ENCODE assay signal across 18 cellular contexts in the genomic region with DNA sequence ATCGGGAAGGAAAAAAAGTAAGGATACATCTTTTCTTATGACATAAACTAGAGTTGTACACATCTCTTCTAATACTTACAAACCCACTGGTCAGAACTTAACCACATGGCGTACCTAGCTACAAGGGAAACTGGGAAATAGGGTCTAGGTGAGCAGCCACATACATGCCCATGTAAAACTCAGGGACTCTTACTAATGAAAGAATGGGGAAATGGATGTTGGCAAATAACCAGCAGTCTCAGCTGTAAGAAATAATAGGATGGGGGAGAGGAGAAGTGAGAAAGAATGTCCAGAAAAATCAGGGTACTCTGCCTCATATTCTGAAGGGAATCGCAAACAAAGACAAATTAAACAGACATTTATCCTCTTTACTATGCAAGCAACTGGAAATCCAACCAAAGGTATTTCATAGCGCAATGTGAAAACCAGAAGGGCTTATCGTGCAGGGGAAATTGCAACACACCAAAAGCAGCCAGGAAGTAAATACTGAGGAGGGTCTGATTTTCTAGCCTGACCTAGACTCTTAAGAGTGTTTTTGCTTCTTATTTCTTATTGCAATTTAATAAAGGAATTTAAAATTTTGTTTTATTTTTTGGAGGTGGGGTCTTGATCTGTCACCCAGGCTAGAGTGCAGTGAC. TPM values are rescaled to one million over a fixed set of nuclear protein-coding genes. Genes with fewer than 3 reads are reported as not detected.
DNase-seq lines count a peak whose midpoint lies in the region; ATAC-seq and TF ChIP-seq lines count a peak whose summit lies in the region.
"Had no signal": no experiment of that assay in that cellular context is flagged by ENCODE, and none has a peak within 500 bp of the region (broad histone marks: within the 10 kb centered on the region; RNA-seq: fewer than 3 reads in every experiment).

No MANE protein-coding gene starts in this region.

- H3K27ac ChIP-seq in CD4-positive, alpha-beta T cell (ENCODE audit: low read depth, low read length) = no peak overlapping the region
- H3K27ac ChIP-seq in SJCRH30 = no peak overlapping the region
- H3K27ac ChIP-seq: breast epithelium, dorsolateral prefrontal cortex, esophagus muscularis mucosa, thoracic aorta had no signal

- no peak for TF ChIP-seq CTCF in CD4-positive, alpha-beta T cell (IDR thresholded peaks at IDR 0.05)
- no peak for TF ChIP-seq CTCF in endothelial cell (IDR thresholded peaks at IDR 0.05; ENCODE audit: unreplicated experiment)
- no peak for TF ChIP-seq CTCF in nephron progenitor cell (IDR thresholded peaks at IDR 0.05)

- DNase-seq in CD4-positive, alpha-beta T cell = no peak
- DNase-seq in MV-4-11 (lab: John Stamatoyannopoulos, UW) (peak; percentile 59), endothelial cell (ENCODE audit: low spot score) (no peak), nephron progenitor cell (no peak), NCI-H1436 treated with DMSO at 0.1 percent for 48 hours (lab: John Stamatoyannopoulos, UW) (no peak), SJCRH30 (no peak)
- no peak for DNase-seq in activated T-helper 2 cell treated with anti-CD3 and anti-CD28 coated beads, Interferon-gamma antibody, Interleukin-2, Interleukin-4, amounts not matched to agents 10 μg/mL and 5 μg/mL and 100 μg/mL, durations not matched to agents 14 hours and 24 hours and 36 hours (ENCODE audit: low spot score)
- DNase-seq: activated CD4-positive, alpha-beta T cell treated with anti-CD3 and anti-CD28 coated beads for 1 hour; activated naive CD8-positive, alpha-beta T cell treated with anti-CD3 and anti-CD28 coated beads for 36 hours; DMS79; dorsolateral prefrontal cortex; heart left ventricle; MM.1S; NCI-H69 had no signal

- no peaks in the 10 kb centered on the region for H3K4me1 ChIP-seq in SJCRH30

- no peak overlapping the region for H3K4me3 ChIP-seq in SJCRH30
- H3K4me3 ChIP-seq: breast epithelium, dorsolateral prefrontal cortex, esophagus muscularis mucosa, heart left ventricle, thoracic aorta had no signal

- peaks cover 50% of the 10 kb centered on the region for H3K36me3 Mint-ChIP-seq in CD4-positive, alpha-beta T cell (ENCODE audit: low read depth)
- H3K36me3 Mint-ChIP-seq in endothelial cell (ENCODE audit: low read depth, unreplicated experiment) (no peaks in the 10 kb centered on the region), nephron progenitor cell (ENCODE audit: low read depth) (peaks cover 28% of the 10 kb centered on the region)
- H3K36me3 Mint-ChIP-seq in activated T-helper 2 cell treated with anti-CD3 and anti-CD28 coated beads, Interferon-gamma antibody, Interleukin-2, Interleukin-4, amounts not matched to agents 10 μg/mL and 5 μg/mL and 100 μg/mL, durations not matched to agents 14 hours and 24 hours and 36 hours (ENCODE audit: low read depth) = peaks cover 39% of the 10 kb centered on the region

- no peak for ATAC-seq in CD4-positive, alpha-beta T cell (ENCODE audit: poor library complexity)

- no peaks in the 10 kb centered on the region for H3K27me3 Mint-ChIP-seq in CD4-positive, alpha-beta T cell
- no peaks in the 10 kb centered on the region for H3K27me3 Mint-ChIP-seq in endothelial cell (ENCODE audit: unreplicated experiment)
- peaks cover 2% of the 10 kb centered on the region for H3K27me3 Mint-ChIP-seq in nephron progenitor cell (ENCODE audit: low read depth, poor library complexity)
- H3K27me3 Mint-ChIP-seq in activated T-helper 2 cell treated with anti-CD3 and anti-CD28 coated beads, Interferon-gamma antibody, Interleukin-2, Interleukin-4, amounts not matched to agents 10 μg/mL and 5 μg/mL and 100 μg/mL, durations not matched to agents 14 hours and 24 hours and 36 hours (ENCODE audit: low read depth) = no peaks in the 10 kb centered on the region
- H3K27me3 Mint-ChIP-seq: activated naive CD8-positive, alpha-beta T cell treated with anti-CD3 and anti-CD28 coated beads for 36 hours had no signal

- H3K4me1 Mint-ChIP-seq in CD4-positive, alpha-beta T cell (ENCODE audit: low read depth) = peaks cover 66% of the 10 kb centered on the region
- H3K4me1 Mint-ChIP-seq in endothelial cell (ENCODE audit: unreplicated experiment) (peaks cover 7% of the 10 kb centered on the region), nephron progenitor cell (peaks cover 4% of the 10 kb centered on the region)
- peaks cover 19% of the 10 kb centered on the region for H3K4me1 Mint-ChIP-seq in activated T-helper 2 cell treated with anti-CD3 and anti-CD28 coated beads, Interferon-gamma antibody, Interleukin-2, Interleukin-4, amounts not matched to agents 10 μg/mL and 5 μg/mL and 100 μg/mL, durations not matched to agents 14 hours and 24 hours and 36 hours (ENCODE audit: low read depth)

- peak overlapping the region; percentile 2 for H3K27ac Mint-ChIP-seq in CD4-positive, alpha-beta T cell
- H3K27ac Mint-ChIP-seq in endothelial cell (ENCODE audit: unreplicated experiment) (peak overlapping the region; percentile 57), nephron progenitor cell (peak overlapping the region; percentile 9)
- H3K27ac Mint-ChIP-seq in activated T-helper 2 cell treated with anti-CD3 and anti-CD28 coated beads, Interferon-gamma antibody, Interleukin-2, Interleukin-4, amounts not matched to agents 10 μg/mL and 5 μg/mL and 100 μg/mL, durations not matched to agents 14 hours and 24 hours and 36 hours = no peak overlapping the region
- H3K27ac Mint-ChIP-seq: activated naive CD8-positive, alpha-beta T cell treated with anti-CD3 and anti-CD28 coated beads for 36 hours; T-helper 2 cell treated with Interferon-gamma antibody and Interleukin-4, amounts not matched to agents 5 μg/mL and 100 μg/mL, for 36 hours had no signal

- no peaks in the 10 kb centered on the region for H3K9me3 Mint-ChIP-seq in CD4-positive, alpha-beta T cell
- no peaks in the 10 kb centered on the region for H3K9me3 Mint-ChIP-seq in endothelial cell (ENCODE audit: unreplicated experiment)
- no peaks in the 10 kb centered on the region for H3K9me3 Mint-ChIP-seq in nephron progenitor cell
- no peaks in the 10 kb centered on the region for H3K9me3 Mint-ChIP-seq in activated T-helper 2 cell treated with anti-CD3 and anti-CD28 coated beads, Interferon-gamma antibody, Interleukin-2, Interleukin-4, amounts not matched to agents 10 μg/mL and 5 μg/mL and 100 μg/mL, durations not matched to agents 14 hours and 24 hours and 36 hours
- H3K9me3 Mint-ChIP-seq: activated naive CD8-positive, alpha-beta T cell treated with anti-CD3 and anti-CD28 coated beads for 36 hours; T-helper 2 cell treated with Interferon-gamma antibody and Interleukin-4, amounts not matched to agents 5 μg/mL and 100 μg/mL, for 36 hours had no signal

- no peaks in the 10 kb centered on the region for H3K9me3 ChIP-seq in CD4-positive, alpha-beta T cell (ENCODE audit: control insufficient read depth, low read length)
- no peaks in the 10 kb centered on the region for H3K9me3 ChIP-seq in SJCRH30 (replicated peaks)
- H3K9me3 ChIP-seq: breast epithelium, esophagus muscularis mucosa, heart left ventricle, thoracic aorta had no signal

- H3K27me3 ChIP-seq in CD4-positive, alpha-beta T cell (ENCODE audit: control insufficient read depth, insufficient read depth, low read length) = no peaks in the 10 kb centered on the region
- H3K27me3 ChIP-seq in SJCRH30 = no peaks in the 10 kb centered on the region
- H3K27me3 ChIP-seq: breast epithelium, dorsolateral prefrontal cortex, esophagus muscularis mucosa, heart left ventricle had no signal

- H3K4me3 Mint-ChIP-seq in CD4-positive, alpha-beta T cell = no peak overlapping the region
- H3K4me3 Mint-ChIP-seq in endothelial cell (ENCODE audit: unreplicated experiment) = peak overlapping the region; percentile 29
- H3K4me3 Mint-ChIP-seq in nephron progenitor cell = no peak overlapping the region
- H3K4me3 Mint-ChIP-seq in activated T-helper 2 cell treated with anti-CD3 and anti-CD28 coated beads, Interferon-gamma antibody, Interleukin-2, Interleukin-4, amounts not matched to agents 10 μg/mL and 5 μg/mL and 100 μg/mL, durations not matched to agents 14 hours and 24 hours and 36 hours (ENCODE audit: low read depth) = no peak overlapping the region
- H3K4me3 Mint-ChIP-seq: activated naive CD8-positive, alpha-beta T cell treated with anti-CD3 and anti-CD28 coated beads for 36 hours; T-helper 2 cell treated with Interferon-gamma antibody and Interleukin-4, amounts not matched to agents 5 μg/mL and 100 μg/mL, for 36 hours had no signal

- POLR2A ChIA-PET in CD4-positive, alpha-beta T cell (lab: Charles Lee) = interaction anchor here (0.7 to 1.0 kb wide), 3 partner anchors 17 to 213 kb away, joined by 3 to 5 read pairs (median 3); a partner anchor contains a TSS

- CTCF ChIA-PET in CD4-positive, alpha-beta T cell (lab: Charles Lee) = no interaction called here

- peaks cover 19% of the 10 kb centered on the region for H3K36me3 ChIP-seq in SJCRH30
- H3K36me3 ChIP-seq: breast epithelium, thoracic aorta had no signal

- intact Hi-C loops in CD4-positive, alpha-beta T cell (cut with DNase I, micrococcal nuclease) = loop anchor here in 1 of 2 experiments (10.0 kb wide), 1 partner anchor 1739 kb away; no protein-coding TSS in a partner anchor
- intact Hi-C loops in activated T-helper 2 cell treated with anti-CD3 and anti-CD28 coated beads, Interferon-gamma antibody, Interleukin-2, Interleukin-4, amounts not matched to agents 10 μg/mL and 5 μg/mL and 100 μg/mL, durations not matched to agents 14 hours and 24 hours and 36 hours (cut with micrococcal nuclease) = no loop called here

RNA-seq across cellular contexts. Expression of a gene that starts 17.5 kb away (rescaled TPM):
- 10 to 100 TPM; 82.6 to 86.4 TPM for total RNA-seq in CD4-positive, alpha-beta T cell
- total RNA-seq in endothelial cell (ENCODE audit: unreplicated experiment) = 25.6 TPM
- 37.6 and 42.2 TPM in 2 replicates for total RNA-seq in activated T-helper 2 cell treated with anti-CD3 and anti-CD28 coated beads, Interferon-gamma antibody, Interleukin-2, Interleukin-4, amounts not matched to agents 10 μg/mL and 5 μg/mL and 100 μg/mL, durations not matched to agents 14 hours and 24 hours and 36 hours
- 48.6 and 49.0 TPM in 2 replicates for total RNA-seq in SJCRH30 (2014; rRNA removed; shearing (Covaris generic))
